1 cellular context compared by ENCODE assay signal in genomic region chr1:18922848-18923475, GRCh38.
TF ChIP-seq lines count a peak whose summit lies in the region.

No MANE protein-coding gene starts in this region.

TF ChIP-seq in H1, 55 proteins besides CTCF, POLR2A, EP300 and RAD21 (continued from another document):
- TF ChIP-seq BACH1 (IDR thresholded peaks at IDR 0.05; ENCODE audit: low read length), result no peak
- no peak for TF ChIP-seq SRF (IDR thresholded peaks at IDR 0.05; ENCODE audit: low read depth, low read length)
- no peak for TF ChIP-seq CBX5 (IDR thresholded peaks at IDR 0.05; ENCODE audit: low read depth, low read length)
- TF ChIP-seq, protein P1, sequence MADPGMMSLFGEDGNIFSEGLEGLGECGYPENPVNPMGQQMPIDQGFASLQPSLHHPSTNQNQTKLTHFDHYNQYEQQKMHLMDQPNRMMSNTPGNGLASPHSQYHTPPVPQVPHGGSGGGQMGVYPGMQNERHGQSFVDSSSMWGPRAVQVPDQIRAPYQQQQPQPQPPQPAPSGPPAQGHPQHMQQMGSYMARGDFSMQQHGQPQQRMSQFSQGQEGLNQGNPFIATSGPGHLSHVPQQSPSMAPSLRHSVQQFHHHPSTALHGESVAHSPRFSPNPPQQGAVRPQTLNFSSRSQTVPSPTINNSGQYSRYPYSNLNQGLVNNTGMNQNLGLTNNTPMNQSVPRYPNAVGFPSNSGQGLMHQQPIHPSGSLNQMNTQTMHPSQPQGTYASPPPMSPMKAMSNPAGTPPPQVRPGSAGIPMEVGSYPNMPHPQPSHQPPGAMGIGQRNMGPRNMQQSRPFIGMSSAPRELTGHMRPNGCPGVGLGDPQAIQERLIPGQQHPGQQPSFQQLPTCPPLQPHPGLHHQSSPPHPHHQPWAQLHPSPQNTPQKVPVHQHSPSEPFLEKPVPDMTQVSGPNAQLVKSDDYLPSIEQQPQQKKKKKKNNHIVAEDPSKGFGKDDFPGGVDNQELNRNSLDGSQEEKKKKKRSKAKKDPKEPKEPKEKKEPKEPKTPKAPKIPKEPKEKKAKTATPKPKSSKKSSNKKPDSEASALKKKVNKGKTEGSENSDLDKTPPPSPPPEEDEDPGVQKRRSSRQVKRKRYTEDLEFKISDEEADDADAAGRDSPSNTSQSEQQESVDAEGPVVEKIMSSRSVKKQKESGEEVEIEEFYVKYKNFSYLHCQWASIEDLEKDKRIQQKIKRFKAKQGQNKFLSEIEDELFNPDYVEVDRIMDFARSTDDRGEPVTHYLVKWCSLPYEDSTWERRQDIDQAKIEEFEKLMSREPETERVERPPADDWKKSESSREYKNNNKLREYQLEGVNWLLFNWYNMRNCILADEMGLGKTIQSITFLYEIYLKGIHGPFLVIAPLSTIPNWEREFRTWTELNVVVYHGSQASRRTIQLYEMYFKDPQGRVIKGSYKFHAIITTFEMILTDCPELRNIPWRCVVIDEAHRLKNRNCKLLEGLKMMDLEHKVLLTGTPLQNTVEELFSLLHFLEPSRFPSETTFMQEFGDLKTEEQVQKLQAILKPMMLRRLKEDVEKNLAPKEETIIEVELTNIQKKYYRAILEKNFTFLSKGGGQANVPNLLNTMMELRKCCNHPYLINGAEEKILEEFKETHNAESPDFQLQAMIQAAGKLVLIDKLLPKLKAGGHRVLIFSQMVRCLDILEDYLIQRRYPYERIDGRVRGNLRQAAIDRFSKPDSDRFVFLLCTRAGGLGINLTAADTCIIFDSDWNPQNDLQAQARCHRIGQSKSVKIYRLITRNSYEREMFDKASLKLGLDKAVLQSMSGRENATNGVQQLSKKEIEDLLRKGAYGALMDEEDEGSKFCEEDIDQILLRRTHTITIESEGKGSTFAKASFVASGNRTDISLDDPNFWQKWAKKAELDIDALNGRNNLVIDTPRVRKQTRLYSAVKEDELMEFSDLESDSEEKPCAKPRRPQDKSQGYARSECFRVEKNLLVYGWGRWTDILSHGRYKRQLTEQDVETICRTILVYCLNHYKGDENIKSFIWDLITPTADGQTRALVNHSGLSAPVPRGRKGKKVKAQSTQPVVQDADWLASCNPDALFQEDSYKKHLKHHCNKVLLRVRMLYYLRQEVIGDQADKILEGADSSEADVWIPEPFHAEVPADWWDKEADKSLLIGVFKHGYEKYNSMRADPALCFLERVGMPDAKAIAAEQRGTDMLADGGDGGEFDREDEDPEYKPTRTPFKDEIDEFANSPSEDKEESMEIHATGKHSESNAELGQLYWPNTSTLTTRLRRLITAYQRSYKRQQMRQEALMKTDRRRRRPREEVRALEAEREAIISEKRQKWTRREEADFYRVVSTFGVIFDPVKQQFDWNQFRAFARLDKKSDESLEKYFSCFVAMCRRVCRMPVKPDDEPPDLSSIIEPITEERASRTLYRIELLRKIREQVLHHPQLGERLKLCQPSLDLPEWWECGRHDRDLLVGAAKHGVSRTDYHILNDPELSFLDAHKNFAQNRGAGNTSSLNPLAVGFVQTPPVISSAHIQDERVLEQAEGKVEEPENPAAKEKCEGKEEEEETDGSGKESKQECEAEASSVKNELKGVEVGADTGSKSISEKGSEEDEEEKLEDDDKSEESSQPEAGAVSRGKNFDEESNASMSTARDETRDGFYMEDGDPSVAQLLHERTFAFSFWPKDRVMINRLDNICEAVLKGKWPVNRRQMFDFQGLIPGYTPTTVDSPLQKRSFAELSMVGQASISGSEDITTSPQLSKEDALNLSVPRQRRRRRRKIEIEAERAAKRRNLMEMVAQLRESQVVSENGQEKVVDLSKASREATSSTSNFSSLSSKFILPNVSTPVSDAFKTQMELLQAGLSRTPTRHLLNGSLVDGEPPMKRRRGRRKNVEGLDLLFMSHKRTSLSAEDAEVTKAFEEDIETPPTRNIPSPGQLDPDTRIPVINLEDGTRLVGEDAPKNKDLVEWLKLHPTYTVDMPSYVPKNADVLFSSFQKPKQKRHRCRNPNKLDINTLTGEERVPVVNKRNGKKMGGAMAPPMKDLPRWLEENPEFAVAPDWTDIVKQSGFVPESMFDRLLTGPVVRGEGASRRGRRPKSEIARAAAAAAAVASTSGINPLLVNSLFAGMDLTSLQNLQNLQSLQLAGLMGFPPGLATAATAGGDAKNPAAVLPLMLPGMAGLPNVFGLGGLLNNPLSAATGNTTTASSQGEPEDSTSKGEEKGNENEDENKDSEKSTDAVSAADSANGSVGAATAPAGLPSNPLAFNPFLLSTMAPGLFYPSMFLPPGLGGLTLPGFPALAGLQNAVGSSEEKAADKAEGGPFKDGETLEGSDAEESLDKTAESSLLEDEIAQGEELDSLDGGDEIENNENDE (IDR thresholded peaks at IDR 0.05; ENCODE audit: insufficient replicate concordance, low read length), result no peak
- no peak for TF ChIP-seq E2F6 (IDR thresholded peaks at IDR 0.05)
- TF ChIP-seq, protein P2, sequence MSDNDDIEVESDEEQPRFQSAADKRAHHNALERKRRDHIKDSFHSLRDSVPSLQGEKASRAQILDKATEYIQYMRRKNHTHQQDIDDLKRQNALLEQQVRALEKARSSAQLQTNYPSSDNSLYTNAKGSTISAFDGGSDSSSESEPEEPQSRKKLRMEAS (IDR thresholded peaks at IDR 0.05), result no peak
- TF ChIP-seq CHD2 (IDR thresholded peaks at IDR 0.05; ENCODE audit: low read length), result no peak
- TF ChIP-seq TAF1 (IDR thresholded peaks at IDR 0.05; ENCODE audit: low read depth, low read length), result no peak
- no peak for TF ChIP-seq BRCA1 (IDR thresholded peaks at IDR 0.05; ENCODE audit: low read depth, low read length)
- no peak for TF ChIP-seq POU5F1 (IDR thresholded peaks at IDR 0.05; ENCODE audit: low read depth, low read length)
- no peak for TF ChIP-seq SIN3A (conservative IDR thresholded peaks at IDR 0.05 in 1 of 2, IDR thresholded peaks at IDR 0.05 in 1 of 2; ENCODE audit: low read depth in 1 of 2, low read length in 2 of 2)
- no peak for TF ChIP-seq KDM4A (IDR thresholded peaks at IDR 0.05; ENCODE audit: low read depth, low read length, severe bottlenecking)
